In the genomic region with DNA sequence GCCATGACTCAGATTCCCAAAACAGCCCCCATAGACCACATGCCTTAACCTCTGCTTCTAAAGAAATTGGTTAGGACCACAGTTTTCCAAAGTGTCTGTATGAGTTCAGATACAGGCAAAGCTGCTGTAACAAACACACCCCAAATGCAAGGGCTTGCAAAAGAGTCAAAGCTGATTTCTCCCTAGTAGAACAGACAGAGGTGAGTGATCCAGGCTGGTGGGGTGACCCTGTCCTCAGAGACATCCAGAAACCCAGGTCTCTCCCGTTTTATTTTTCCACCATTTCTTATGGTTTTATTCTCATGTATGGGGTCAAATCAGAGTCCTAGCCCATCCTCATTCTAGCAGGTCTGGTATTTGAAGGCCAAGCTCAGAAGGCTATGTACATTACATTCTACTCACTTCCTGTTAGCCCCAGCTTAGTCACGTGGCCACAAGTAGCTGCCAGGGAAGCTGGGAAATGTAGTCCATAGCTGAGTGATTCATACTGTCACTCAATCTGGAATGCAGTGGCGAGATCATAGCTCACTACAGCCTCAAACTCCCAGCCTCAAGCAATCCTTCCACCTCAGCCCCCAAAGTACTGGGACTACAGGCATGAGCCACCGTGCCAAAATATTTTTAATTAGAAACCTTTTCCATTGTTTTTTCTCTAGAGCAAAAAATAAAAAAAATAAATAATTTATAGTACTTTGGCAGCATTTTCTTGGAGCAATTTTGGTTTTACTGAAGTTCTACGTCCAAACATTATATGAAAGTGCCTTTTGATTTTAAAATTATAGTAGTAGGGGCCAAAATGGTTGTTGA, we compare ENCODE assay signal across 1 cellular context.
A peak's percentile ranks its signal among the peaks of the same experiment; 100 is the strongest.
TF ChIP-seq lines count a peak whose summit lies in the region.

No MANE protein-coding gene starts in this region.

TF ChIP-seq in HepG2, 621 proteins besides CTCF, POLR2A, EP300 and RAD21 (continued from another document and continues in another):
- TF ChIP-seq RXRB (CRISPR knock-in tag; IDR thresholded peaks at IDR 0.05; ENCODE audit: borderline replicate concordance) (peak; percentile 40; the same call in 1 of the 2 replicates), HCFC1 (IDR thresholded peaks at IDR 0.05; ENCODE audit: low read depth, low read length) (peak; percentile 98), ZNF274 (CRISPR knock-in tag; IDR thresholded peaks at IDR 0.05) (peak; percentile 25; the same call in 1 of the 2 replicates), PHF20 (CRISPR knock-in tag; IDR thresholded peaks at IDR 0.05) (peak; percentile 82), LCORL (IDR thresholded peaks at IDR 0.05) (no peak), LCORL (CRISPR knock-in tag; IDR thresholded peaks at IDR 0.05) (no peak), SOX5 (CRISPR knock-in tag; IDR thresholded peaks at IDR 0.05; ENCODE audit: borderline replicate concordance) (peak; percentile 45; the same call in 1 of the 2 replicates), SALL2 (CRISPR knock-in tag; IDR thresholded peaks at IDR 0.05) (peak; percentile 34; the same call in 1 of the 2 replicates), ZNF446 (CRISPR knock-in tag; IDR thresholded peaks at IDR 0.05) (no peak), ZMYM3 (CRISPR knock-in tag; IDR thresholded peaks at IDR 0.05) (peak; percentile 87; the same call in 1 of the 2 replicates), TEAD3 (CRISPR knock-in tag; optimal IDR thresholded peaks at IDR 0.05; ENCODE audit: borderline replicate concordance) (peak; percentile 97), DPF2 (CRISPR knock-in tag; IDR thresholded peaks at IDR 0.05; ENCODE audit: borderline replicate concordance, low read depth) (0 out of 2 replicates have a peak, but pooled peaks have one; percentile 20), FOSL2 (CRISPR knock-in tag; IDR thresholded peaks at IDR 0.05) (peak; percentile 94), ZFX (CRISPR knock-in tag; IDR thresholded peaks at IDR 0.05; ENCODE audit: low read depth) (peak; percentile 63; the same call in 1 of the 2 replicates), TP53 (CRISPR knock-in tag; conservative IDR thresholded peaks at IDR 0.05) (no peak), ZNF7 (CRISPR knock-in tag; IDR thresholded peaks at IDR 0.05) (0 out of 2 replicates have a peak, but pooled peaks have one; percentile 50), NR2F6 (IDR thresholded peaks at IDR 0.05) (no peak), NR2F6 (CRISPR knock-in tag; IDR thresholded peaks at IDR 0.05) (peak; percentile 40; the same call in 1 of the 2 replicates), GTF3A (CRISPR knock-in tag; conservative IDR thresholded peaks at IDR 0.05) (0 out of 2 replicates have a peak, but pooled peaks have one; percentile 22), ZSCAN25 (CRISPR knock-in tag; IDR thresholded peaks at IDR 0.05) (peak; percentile 22; the same call in 1 of the 2 replicates), ELF4 (CRISPR knock-in tag; IDR thresholded peaks at IDR 0.05; ENCODE audit: borderline replicate concordance) (peak; percentile 97), ZNF460 (CRISPR knock-in tag; IDR thresholded peaks at IDR 0.05; ENCODE audit: borderline replicate concordance) (no peak), NONO (IDR thresholded peaks at IDR 0.05) (no peak), NONO (CRISPR knock-in tag; conservative IDR thresholded peaks at IDR 0.05) (no peak), ZBTB20 (CRISPR knock-in tag; IDR thresholded peaks at IDR 0.05; ENCODE audit: borderline replicate concordance, low read depth) (peak; percentile 61; the same call in 1 of the 2 replicates), ZNF12 (CRISPR knock-in tag; IDR thresholded peaks at IDR 0.05) (peak; percentile 97), SMAD9 (CRISPR knock-in tag; IDR thresholded peaks at IDR 0.05) (0 out of 2 replicates have a peak, but pooled peaks have one; percentile 63), ZNF260 (CRISPR knock-in tag; IDR thresholded peaks at IDR 0.05; ENCODE audit: borderline replicate concordance, low read depth) (no peak), MYC (CRISPR knock-in tag; IDR thresholded peaks at IDR 0.05; ENCODE audit: borderline replicate concordance) (0 out of 2 replicates have a peak, but pooled peaks have one; percentile 10), ARNT (IDR thresholded peaks at IDR 0.05) (no peak), BHLHE40 (IDR thresholded peaks at IDR 0.05; ENCODE audit: low read length) (peak; percentile 68), STAT5B (CRISPR knock-in tag; IDR thresholded peaks at IDR 0.05) (no peak), SP1 (IDR thresholded peaks at IDR 0.05) (no peak), SP1 (CRISPR knock-in tag; IDR thresholded peaks at IDR 0.05) (0 out of 2 replicates have a peak, but pooled peaks have one; percentile 19), PHF21A (CRISPR knock-in tag; IDR thresholded peaks at IDR 0.05) (peak; percentile 50; the same call in 1 of the 2 replicates), ZNF816 (CRISPR knock-in tag; IDR thresholded peaks at IDR 0.05; ENCODE audit: borderline replicate concordance) (no peak), SAP130 (CRISPR knock-in tag; IDR thresholded peaks at IDR 0.05; ENCODE audit: low read depth) (peak; percentile 84), GATAD1 (CRISPR knock-in tag; IDR thresholded peaks at IDR 0.05) (peak; percentile 67; the same call in 1 of the 2 replicates), ZNF879 (CRISPR knock-in tag; IDR thresholded peaks at IDR 0.05) (no peak), ZNF790 (CRISPR knock-in tag; IDR thresholded peaks at IDR 0.05; ENCODE audit: borderline replicate concordance) (peak; percentile 38; the same call in 1 of the 2 replicates), PITX1 (CRISPR knock-in tag; IDR thresholded peaks at IDR 0.05) (peak; percentile 56; the same call in 1 of the 2 replicates), ZMYM4 (CRISPR knock-in tag; IDR thresholded peaks at IDR 0.05) (peak; percentile 18; the same call in 1 of the 2 replicates), ZNF431 (CRISPR knock-in tag; IDR thresholded peaks at IDR 0.05; ENCODE audit: borderline replicate concordance, low read depth) (no peak), U2AF1 (optimal IDR thresholded peaks at IDR 0.05; ENCODE audit: low read depth, low read length) (peak; percentile 23), GABPA (IDR thresholded peaks at IDR 0.05; ENCODE audit: low read depth, low read length) (peak; percentile 34; the same call in 1 of the 2 replicates), GABPA (CRISPR knock-in tag; IDR thresholded peaks at IDR 0.05; ENCODE audit: low read depth) (peak; percentile 91)
- TF ChIP-seq, protein P1, sequence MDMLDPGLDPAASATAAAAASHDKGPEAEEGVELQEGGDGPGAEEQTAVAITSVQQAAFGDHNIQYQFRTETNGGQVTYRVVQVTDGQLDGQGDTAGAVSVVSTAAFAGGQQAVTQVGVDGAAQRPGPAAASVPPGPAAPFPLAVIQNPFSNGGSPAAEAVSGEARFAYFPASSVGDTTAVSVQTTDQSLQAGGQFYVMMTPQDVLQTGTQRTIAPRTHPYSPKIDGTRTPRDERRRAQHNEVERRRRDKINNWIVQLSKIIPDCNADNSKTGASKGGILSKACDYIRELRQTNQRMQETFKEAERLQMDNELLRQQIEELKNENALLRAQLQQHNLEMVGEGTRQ (IDR thresholded peaks at IDR 0.05; ENCODE audit: low read depth, low read length): peak; percentile 98
- TF ChIP-seq, protein P1 (CRISPR knock-in tag; IDR thresholded peaks at IDR 0.05; ENCODE audit: borderline replicate concordance): peak; percentile 98; the same call in 1 of the 2 replicates
- TF ChIP-seq, protein P2, sequence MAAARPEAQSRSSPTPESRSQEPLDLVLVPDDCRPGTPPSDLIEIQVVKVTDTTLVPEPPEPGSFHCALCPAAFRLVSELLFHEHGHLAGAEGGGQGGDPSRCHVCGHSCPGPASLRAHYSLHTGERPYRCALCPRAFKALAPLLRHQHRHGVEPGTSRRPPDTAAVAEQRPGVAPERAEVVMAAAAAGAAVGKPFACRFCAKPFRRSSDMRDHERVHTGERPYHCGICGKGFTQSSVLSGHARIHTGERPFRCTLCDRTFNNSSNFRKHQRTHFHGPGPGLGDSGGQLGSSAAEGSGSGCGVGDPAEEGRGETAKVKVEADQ (CRISPR knock-in tag; IDR thresholded peaks at IDR 0.05; ENCODE audit: borderline replicate concordance): 0 out of 2 replicates have a peak, but pooled peaks have one; percentile 36
- TF ChIP-seq, protein P3, sequence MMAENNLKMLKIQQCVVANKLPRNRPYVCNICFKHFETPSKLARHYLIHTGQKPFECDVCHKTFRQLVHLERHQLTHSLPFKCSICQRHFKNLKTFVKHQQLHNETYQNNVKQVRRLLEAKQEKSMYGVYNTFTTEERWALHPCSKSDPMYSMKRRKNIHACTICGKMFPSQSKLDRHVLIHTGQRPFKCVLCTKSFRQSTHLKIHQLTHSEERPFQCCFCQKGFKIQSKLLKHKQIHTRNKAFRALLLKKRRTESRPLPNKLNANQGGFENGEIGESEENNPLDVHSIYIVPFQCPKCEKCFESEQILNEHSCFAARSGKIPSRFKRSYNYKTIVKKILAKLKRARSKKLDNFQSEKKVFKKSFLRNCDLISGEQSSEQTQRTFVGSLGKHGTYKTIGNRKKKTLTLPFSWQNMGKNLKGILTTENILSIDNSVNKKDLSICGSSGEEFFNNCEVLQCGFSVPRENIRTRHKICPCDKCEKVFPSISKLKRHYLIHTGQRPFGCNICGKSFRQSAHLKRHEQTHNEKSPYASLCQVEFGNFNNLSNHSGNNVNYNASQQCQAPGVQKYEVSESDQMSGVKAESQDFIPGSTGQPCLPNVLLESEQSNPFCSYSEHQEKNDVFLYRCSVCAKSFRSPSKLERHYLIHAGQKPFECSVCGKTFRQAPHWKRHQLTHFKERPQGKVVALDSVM (CRISPR knock-in tag; IDR thresholded peaks at IDR 0.05): peak; percentile 18; the same call in 1 of the 2 replicates
- TF ChIP-seq, protein P4, sequence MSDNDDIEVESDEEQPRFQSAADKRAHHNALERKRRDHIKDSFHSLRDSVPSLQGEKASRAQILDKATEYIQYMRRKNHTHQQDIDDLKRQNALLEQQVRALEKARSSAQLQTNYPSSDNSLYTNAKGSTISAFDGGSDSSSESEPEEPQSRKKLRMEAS (IDR thresholded peaks at IDR 0.05): 0 out of 2 replicates have a peak, but pooled peaks have one; percentile 40
- TF ChIP-seq, protein P5, sequence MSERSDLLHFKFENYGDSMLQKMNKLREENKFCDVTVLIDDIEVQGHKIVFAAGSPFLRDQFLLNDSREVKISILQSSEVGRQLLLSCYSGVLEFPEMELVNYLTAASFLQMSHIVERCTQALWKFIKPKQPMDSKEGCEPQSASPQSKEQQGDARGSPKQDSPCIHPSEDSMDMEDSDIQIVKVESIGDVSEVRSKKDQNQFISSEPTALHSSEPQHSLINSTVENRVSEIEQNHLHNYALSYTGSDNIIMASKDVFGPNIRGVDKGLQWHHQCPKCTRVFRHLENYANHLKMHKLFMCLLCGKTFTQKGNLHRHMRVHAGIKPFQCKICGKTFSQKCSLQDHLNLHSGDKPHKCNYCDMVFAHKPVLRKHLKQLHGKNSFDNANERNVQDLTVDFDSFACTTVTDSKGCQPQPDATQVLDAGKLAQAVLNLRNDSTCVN (CRISPR knock-in tag; IDR thresholded peaks at IDR 0.05; ENCODE audit: borderline replicate concordance): no peak; the same call in 1 of the 2 replicates
- TF ChIP-seq, protein P6, sequence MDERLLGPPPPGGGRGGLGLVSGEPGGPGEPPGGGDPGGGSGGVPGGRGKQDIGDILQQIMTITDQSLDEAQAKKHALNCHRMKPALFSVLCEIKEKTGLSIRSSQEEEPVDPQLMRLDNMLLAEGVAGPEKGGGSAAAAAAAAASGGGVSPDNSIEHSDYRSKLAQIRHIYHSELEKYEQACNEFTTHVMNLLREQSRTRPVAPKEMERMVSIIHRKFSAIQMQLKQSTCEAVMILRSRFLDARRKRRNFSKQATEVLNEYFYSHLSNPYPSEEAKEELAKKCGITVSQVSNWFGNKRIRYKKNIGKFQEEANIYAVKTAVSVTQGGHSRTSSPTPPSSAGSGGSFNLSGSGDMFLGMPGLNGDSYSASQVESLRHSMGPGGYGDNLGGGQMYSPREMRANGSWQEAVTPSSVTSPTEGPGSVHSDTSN (CRISPR knock-in tag; IDR thresholded peaks at IDR 0.05): peak; percentile 83
- TF ChIP-seq, protein P7, sequence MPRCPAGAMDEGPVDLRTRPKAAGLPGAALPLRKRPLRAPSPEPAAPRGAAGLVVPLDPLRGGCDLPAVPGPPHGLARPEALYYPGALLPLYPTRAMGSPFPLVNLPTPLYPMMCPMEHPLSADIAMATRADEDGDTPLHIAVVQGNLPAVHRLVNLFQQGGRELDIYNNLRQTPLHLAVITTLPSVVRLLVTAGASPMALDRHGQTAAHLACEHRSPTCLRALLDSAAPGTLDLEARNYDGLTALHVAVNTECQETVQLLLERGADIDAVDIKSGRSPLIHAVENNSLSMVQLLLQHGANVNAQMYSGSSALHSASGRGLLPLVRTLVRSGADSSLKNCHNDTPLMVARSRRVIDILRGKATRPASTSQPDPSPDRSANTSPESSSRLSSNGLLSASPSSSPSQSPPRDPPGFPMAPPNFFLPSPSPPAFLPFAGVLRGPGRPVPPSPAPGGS (CRISPR knock-in tag; IDR thresholded peaks at IDR 0.05): peak; percentile 77
- TF ChIP-seq, protein P8, sequence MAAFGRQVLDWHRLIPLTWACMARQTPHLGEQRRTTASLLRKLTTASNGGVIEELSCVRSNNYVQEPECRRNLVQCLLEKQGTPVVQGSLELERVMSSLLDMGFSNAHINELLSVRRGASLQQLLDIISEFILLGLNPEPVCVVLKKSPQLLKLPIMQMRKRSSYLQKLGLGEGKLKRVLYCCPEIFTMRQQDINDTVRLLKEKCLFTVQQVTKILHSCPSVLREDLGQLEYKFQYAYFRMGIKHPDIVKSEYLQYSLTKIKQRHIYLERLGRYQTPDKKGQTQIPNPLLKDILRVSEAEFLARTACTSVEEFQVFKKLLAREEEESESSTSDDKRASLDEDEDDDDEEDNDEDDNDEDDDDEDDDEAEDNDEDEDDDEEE (CRISPR knock-in tag; IDR thresholded peaks at IDR 0.05): 0 out of 2 replicates have a peak, but pooled peaks have one; percentile 67
